ENCODE assay signal across 8 cellular contexts in the genomic region with DNA sequence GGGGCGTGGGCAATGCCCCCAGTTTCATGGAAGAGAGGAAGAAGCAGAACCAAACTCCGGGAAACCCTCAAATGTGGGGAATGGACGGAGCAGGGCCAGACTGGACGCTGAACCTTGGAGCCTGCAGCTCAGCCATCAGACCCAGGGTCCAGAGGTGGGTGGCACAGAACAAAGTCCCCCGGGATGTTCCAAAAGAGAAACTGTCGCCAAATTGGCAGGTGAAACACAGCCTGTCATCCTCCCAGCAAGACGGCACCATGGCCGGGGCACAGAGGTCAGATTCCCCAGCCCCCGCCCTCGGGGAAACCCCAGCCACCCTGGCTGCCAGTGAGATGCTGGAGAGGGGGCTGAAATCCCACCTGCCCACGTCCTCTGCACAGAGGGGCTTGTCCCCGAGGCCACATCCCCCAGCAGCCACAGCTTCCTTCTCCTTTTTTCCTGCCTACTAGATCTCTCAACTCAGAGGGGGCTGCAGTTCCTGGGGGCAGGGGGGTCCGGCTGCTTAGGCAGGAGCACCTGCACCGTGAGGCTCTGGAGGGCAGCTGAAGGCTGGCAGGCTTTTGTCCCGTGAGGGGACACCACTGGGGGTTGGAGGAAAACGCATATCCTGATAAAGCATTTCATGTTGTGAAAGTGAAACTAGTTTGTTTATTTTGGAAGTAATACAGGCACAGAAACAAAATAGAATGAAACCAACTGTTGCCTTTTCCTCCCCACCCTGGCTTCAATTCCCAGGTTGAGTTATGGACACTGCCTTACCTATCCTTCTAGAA. TPM values are rescaled to one million over a fixed set of nuclear protein-coding genes. Genes with fewer than 3 reads are reported as not detected.
DNase-seq lines count a peak whose midpoint lies in the region; ATAC-seq, FAIRE-seq and TF ChIP-seq lines count a peak whose summit lies in the region.

No MANE protein-coding gene starts in this region.

- peaks cover 22 to 28% of the 10 kb centered on the region in 2 donors for H3K4me1 ChIP-seq in ascending aorta

- ATAC-seq in GM18520 (IDR thresholded peaks at IDR 0.05; ENCODE audit: unreplicated experiment): no peak

- intact Hi-C loops in ascending aorta (cut with DNase I): no loop called here

- H3K9me3 Mint-ChIP-seq in HFFc6: no peaks in the 10 kb centered on the region

- DNase-seq in HFFc6: no peak
- DNase-seq in ascending aorta (ENCODE audit: low spot score in 2 of 2): no peak
- DNase-seq in lung microvascular endothelial cell (ENCODE audit: low read depth in 2 of 2): peak; percentile 33 to 85
- DNase-seq in amniotic stem cell (lab: John Stamatoyannopoulos, UW): no peak
- no peak for DNase-seq in SW480 (ENCODE audit: low spot score)
- no peak for DNase-seq in superior temporal gyrus (ENCODE audit: extremely low spot score)

- H3K9me3 ChIP-seq in ascending aorta: no peaks in the 10 kb centered on the region

- H3K27ac Mint-ChIP-seq in HFFc6: peak overlapping the region; percentile 29; the same call in 1 of the 2 replicates

- peaks cover 6% of the 10 kb centered on the region for H3K27me3 Mint-ChIP-seq in HFFc6 (ENCODE audit: insufficient read depth)

- peak overlapping the region; percentile 40 to 69 for H3K4me3 ChIP-seq in ascending aorta

- no peaks in the 10 kb centered on the region for H3K27me3 ChIP-seq in ascending aorta

- H3K4me3 Mint-ChIP-seq in HFFc6: peak overlapping the region; percentile 86

- no peaks in the 10 kb centered on the region for H3K36me3 Mint-ChIP-seq in HFFc6 (ENCODE audit: low read depth)

- no peaks in the 10 kb centered on the region for H3K36me3 ChIP-seq in ascending aorta

- peak overlapping the region in 1 of 2 donors; percentile 4 for H3K27ac ChIP-seq in ascending aorta

- FAIRE-seq in A204.1 (lab: Jason Lieb, UNC): peak; percentile 68

- H3K4me1 Mint-ChIP-seq in HFFc6 (ENCODE audit: low read depth): peaks cover 27% of the 10 kb centered on the region

- no peak for TF ChIP-seq CTCF in HFFc6 (IDR thresholded peaks at IDR 0.05)
- TF ChIP-seq CTCF in ascending aorta (IDR thresholded peaks at IDR 0.05): no peak

RNA-seq across cellular contexts. Expression of gene SECTM1, which starts 1.2 kb away (rescaled TPM):
- 1 to 10 TPM; 1.7 to 3.9 (median 2.8) TPM for total RNA-seq in HFFc6 (2021; fragmentation: NEBNext Ultra II Directional; extraction: Animal tissue kit (Norgen Biotek cat#: 25700))
- total RNA-seq in ascending aorta (49.5 TPM), lung microvascular endothelial cell (1.3 and 1.8 TPM in 2 replicates)

RNA-seq across cellular contexts. Expression of gene CD7, which starts 17.4 kb away (rescaled TPM):
- total RNA-seq in HFFc6 (2021; fragmentation: NEBNext Ultra II Directional; extraction: Animal tissue kit (Norgen Biotek cat#: 25700)): under 1 TPM in 1 of 6 experiments, not detected in 5; 0.20 TPM
- total RNA-seq in ascending aorta: 6.7 TPM
- total RNA-seq in lung microvascular endothelial cell: under 0.01 TPM in 1 of 2 replicates, not detected in the other

RNA-seq across cellular contexts. Expression of gene TEX19, which starts 24.2 kb away (rescaled TPM):
- total RNA-seq in HFFc6 (2021; fragmentation: NEBNext Ultra II Directional; extraction: Animal tissue kit (Norgen Biotek cat#: 25700)): under 1 TPM in 2 of 6 experiments, not detected in 4; 0.10 to 0.14 TPM
- not detected for total RNA-seq in ascending aorta
- not detected in 2 replicates for total RNA-seq in lung microvascular endothelial cell

RNA-seq across cellular contexts. Expression of gene UTS2R, which starts 36.8 kb away (rescaled TPM):
- total RNA-seq in HFFc6 (2021; fragmentation: NEBNext Ultra II Directional; extraction: Animal tissue kit (Norgen Biotek cat#: 25700)): not detected
- total RNA-seq in ascending aorta (not detected), lung microvascular endothelial cell (not detected in 2 replicates)

Comparison
In these comparisons a context has a peak if more than half of its experiments do, and no peak if none do; other contexts are left out.
1. DNase-seq: peak in lung microvascular endothelial cell (2 of 2); none in HFFc6 (single experiment), ascending aorta (0 of 2), amniotic stem cell (single experiment), SW480 (single experiment) and superior temporal gyrus (single experiment).
2. RNA of gene SECTM1, which starts 1.2 kb away (total RNA-seq): 49.5 TPM in ascending aorta (single experiment); 1.7 to 3.9 TPM in HFFc6 and 1.3 to 1.8 TPM in lung microvascular endothelial cell; every median in the first group is over 10 times any median in the second.